In genomic region chr15:84750583-84751092, GRCh38 we compare ENCODE assay signal across 2 cellular contexts.
TF ChIP-seq lines count a peak whose summit lies in the region.

No MANE protein-coding gene starts in this region.

TF ChIP-seq in IMR-90, 13 proteins besides CTCF, POLR2A, EP300 and RAD21:
- TF ChIP-seq ELK1 (IDR thresholded peaks at IDR 0.05; ENCODE audit: borderline replicate concordance, low read depth, low read length) (no peak), NFE2L2 (IDR thresholded peaks at IDR 0.05; ENCODE audit: low read depth, low read length) (no peak), RCOR1 (IDR thresholded peaks at IDR 0.05; ENCODE audit: insufficient replicate concordance, low read length) (no peak), RFX5 (IDR thresholded peaks at IDR 0.05; ENCODE audit: low read depth, low read length) (no peak), BHLHE40 (IDR thresholded peaks at IDR 0.05; ENCODE audit: low read depth, low read length) (no peak), CEBPB (IDR thresholded peaks at IDR 0.05; ENCODE audit: low read depth, low read length) (no peak), MAZ (IDR thresholded peaks at IDR 0.05; ENCODE audit: borderline replicate concordance, low read depth, low read length) (no peak), MXI1 (IDR thresholded peaks at IDR 0.05; ENCODE audit: borderline replicate concordance, low read depth, low read length) (no peak), FOS (IDR thresholded peaks at IDR 0.05; ENCODE audit: low read depth, low read length) (no peak), SMC3 (IDR thresholded peaks at IDR 0.05; ENCODE audit: low read depth, low read length) (no peak)
- TF ChIP-seq, protein P1, sequence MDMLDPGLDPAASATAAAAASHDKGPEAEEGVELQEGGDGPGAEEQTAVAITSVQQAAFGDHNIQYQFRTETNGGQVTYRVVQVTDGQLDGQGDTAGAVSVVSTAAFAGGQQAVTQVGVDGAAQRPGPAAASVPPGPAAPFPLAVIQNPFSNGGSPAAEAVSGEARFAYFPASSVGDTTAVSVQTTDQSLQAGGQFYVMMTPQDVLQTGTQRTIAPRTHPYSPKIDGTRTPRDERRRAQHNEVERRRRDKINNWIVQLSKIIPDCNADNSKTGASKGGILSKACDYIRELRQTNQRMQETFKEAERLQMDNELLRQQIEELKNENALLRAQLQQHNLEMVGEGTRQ (IDR thresholded peaks at IDR 0.05; ENCODE audit: low read depth, low read length) = no peak

TF ChIP-seq in GM12878, 131 proteins besides CTCF, POLR2A, EP300 and RAD21 (continues in another document):
- TF ChIP-seq, protein P2, sequence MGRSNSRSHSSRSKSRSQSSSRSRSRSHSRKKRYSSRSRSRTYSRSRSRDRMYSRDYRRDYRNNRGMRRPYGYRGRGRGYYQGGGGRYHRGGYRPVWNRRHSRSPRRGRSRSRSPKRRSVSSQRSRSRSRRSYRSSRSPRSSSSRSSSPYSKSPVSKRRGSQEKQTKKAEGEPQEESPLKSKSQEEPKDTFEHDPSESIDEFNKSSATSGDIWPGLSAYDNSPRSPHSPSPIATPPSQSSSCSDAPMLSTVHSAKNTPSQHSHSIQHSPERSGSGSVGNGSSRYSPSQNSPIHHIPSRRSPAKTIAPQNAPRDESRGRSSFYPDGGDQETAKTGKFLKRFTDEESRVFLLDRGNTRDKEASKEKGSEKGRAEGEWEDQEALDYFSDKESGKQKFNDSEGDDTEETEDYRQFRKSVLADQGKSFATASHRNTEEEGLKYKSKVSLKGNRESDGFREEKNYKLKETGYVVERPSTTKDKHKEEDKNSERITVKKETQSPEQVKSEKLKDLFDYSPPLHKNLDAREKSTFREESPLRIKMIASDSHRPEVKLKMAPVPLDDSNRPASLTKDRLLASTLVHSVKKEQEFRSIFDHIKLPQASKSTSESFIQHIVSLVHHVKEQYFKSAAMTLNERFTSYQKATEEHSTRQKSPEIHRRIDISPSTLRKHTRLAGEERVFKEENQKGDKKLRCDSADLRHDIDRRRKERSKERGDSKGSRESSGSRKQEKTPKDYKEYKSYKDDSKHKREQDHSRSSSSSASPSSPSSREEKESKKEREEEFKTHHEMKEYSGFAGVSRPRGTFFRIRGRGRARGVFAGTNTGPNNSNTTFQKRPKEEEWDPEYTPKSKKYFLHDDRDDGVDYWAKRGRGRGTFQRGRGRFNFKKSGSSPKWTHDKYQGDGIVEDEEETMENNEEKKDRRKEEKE (IDR thresholded peaks at IDR 0.05) = no peak
- TF ChIP-seq CEBPZ (IDR thresholded peaks at IDR 0.05; ENCODE audit: low read depth, low read length) = no peak; the same call in 1 of the 2 replicates
- TF ChIP-seq WRNIP1 (IDR thresholded peaks at IDR 0.05; ENCODE audit: borderline replicate concordance, low read depth, low read length) = no peak
- TF ChIP-seq PAX8 (IDR thresholded peaks at IDR 0.05) = no peak
- peak; percentile 59; the same call in 1 of the 2 replicates for TF ChIP-seq BMI1 (IDR thresholded peaks at IDR 0.05; ENCODE audit: borderline replicate concordance)
- TF ChIP-seq, protein P3, sequence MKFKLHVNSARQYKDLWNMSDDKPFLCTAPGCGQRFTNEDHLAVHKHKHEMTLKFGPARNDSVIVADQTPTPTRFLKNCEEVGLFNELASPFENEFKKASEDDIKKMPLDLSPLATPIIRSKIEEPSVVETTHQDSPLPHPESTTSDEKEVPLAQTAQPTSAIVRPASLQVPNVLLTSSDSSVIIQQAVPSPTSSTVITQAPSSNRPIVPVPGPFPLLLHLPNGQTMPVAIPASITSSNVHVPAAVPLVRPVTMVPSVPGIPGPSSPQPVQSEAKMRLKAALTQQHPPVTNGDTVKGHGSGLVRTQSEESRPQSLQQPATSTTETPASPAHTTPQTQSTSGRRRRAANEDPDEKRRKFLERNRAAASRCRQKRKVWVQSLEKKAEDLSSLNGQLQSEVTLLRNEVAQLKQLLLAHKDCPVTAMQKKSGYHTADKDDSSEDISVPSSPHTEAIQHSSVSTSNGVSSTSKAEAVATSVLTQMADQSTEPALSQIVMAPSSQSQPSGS (IDR thresholded peaks at IDR 0.05; ENCODE audit: low read length) = no peak
- no peak for TF ChIP-seq EGR1 (IDR thresholded peaks at IDR 0.05; ENCODE audit: borderline replicate concordance in 1 of 2, low read depth in 2 of 2, low read length in 2 of 2)
- no peak for TF ChIP-seq RAD51 (IDR thresholded peaks at IDR 0.05)
- peak; percentile 74; the same call in 1 of the 2 replicates for TF ChIP-seq HDGF (IDR thresholded peaks at IDR 0.05)
- no peak for TF ChIP-seq CHD1 (IDR thresholded peaks at IDR 0.05; ENCODE audit: low read depth, low read length)
- no peak for TF ChIP-seq ZBTB40 (IDR thresholded peaks at IDR 0.05; ENCODE audit: borderline replicate concordance)
- no peak for TF ChIP-seq SUZ12 (IDR thresholded peaks at IDR 0.05; ENCODE audit: unreplicated experiment)
- TF ChIP-seq MEF2B (IDR thresholded peaks at IDR 0.05; ENCODE audit: partially characterized antibody, poor library complexity, severe bottlenecking) = peak; percentile 62
- TF ChIP-seq TCF7 (IDR thresholded peaks at IDR 0.05; ENCODE audit: borderline replicate concordance) = no peak; the same call in 1 of the 2 replicates
- no peak for TF ChIP-seq REST (IDR thresholded peaks at IDR 0.05; ENCODE audit: low read depth, low read length)
- no peak for TF ChIP-seq NRF1 (conservative IDR thresholded peaks at IDR 0.05; ENCODE audit: low read depth, low read length)
- TF ChIP-seq ZSCAN29 (IDR thresholded peaks at IDR 0.05) = no peak
- TF ChIP-seq RCOR1 (conservative IDR thresholded peaks at IDR 0.05; ENCODE audit: low read depth, low read length) = 0 out of 2 replicates have a peak, but pooled peaks have one; percentile 63
- TF ChIP-seq SMARCA5 (IDR thresholded peaks at IDR 0.05) = 0 out of 2 replicates have a peak, but pooled peaks have one; percentile 75
- no peak for TF ChIP-seq HCFC1 (IDR thresholded peaks at IDR 0.05; ENCODE audit: low read length)
- no peak for TF ChIP-seq POU2F2 (IDR thresholded peaks at IDR 0.05; ENCODE audit: borderline replicate concordance, low read depth, low read length)
- TF ChIP-seq TARDBP (IDR thresholded peaks at IDR 0.05; ENCODE audit: borderline replicate concordance) = no peak
- TF ChIP-seq EED (IDR thresholded peaks at IDR 0.05; ENCODE audit: low read depth) = peak; percentile 97
- TF ChIP-seq, protein P4, sequence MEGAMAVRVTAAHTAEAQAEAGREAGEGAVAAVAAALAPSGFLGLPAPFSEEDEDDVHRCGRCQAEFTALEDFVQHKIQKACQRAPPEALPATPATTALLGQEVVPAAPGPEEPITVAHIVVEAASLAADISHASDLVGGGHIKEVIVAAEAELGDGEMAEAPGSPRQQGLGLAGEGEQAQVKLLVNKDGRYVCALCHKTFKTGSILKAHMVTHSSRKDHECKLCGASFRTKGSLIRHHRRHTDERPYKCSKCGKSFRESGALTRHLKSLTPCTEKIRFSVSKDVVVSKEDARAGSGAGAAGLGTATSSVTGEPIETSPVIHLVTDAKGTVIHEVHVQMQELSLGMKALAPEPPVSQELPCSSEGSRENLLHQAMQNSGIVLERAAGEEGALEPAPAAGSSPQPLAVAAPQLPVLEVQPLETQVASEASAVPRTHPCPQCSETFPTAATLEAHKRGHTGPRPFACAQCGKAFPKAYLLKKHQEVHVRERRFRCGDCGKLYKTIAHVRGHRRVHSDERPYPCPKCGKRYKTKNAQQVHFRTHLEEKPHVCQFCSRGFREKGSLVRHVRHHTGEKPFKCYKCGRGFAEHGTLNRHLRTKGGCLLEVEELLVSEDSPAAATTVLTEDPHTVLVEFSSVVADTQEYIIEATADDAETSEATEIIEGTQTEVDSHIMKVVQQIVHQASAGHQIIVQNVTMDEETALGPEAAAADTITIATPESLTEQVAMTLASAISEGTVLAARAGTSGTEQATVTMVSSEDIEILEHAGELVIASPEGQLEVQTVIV (IDR thresholded peaks at IDR 0.05; ENCODE audit: borderline replicate concordance, partially characterized antibody) = no peak
- TF ChIP-seq, protein P5, sequence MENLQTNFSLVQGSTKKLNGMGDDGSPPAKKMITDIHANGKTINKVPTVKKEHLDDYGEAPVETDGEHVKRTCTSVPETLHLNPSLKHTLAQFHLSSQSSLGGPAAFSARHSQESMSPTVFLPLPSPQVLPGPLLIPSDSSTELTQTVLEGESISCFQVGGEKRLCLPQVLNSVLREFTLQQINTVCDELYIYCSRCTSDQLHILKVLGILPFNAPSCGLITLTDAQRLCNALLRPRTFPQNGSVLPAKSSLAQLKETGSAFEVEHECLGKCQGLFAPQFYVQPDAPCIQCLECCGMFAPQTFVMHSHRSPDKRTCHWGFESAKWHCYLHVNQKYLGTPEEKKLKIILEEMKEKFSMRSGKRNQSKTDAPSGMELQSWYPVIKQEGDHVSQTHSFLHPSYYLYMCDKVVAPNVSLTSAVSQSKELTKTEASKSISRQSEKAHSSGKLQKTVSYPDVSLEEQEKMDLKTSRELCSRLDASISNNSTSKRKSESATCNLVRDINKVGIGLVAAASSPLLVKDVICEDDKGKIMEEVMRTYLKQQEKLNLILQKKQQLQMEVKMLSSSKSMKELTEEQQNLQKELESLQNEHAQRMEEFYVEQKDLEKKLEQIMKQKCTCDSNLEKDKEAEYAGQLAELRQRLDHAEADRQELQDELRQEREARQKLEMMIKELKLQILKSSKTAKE (IDR thresholded peaks at IDR 0.05; ENCODE audit: low read depth, poor library complexity, severe bottlenecking) = peak; percentile 58
- TF ChIP-seq BHLHE40 (IDR thresholded peaks at IDR 0.05; ENCODE audit: borderline replicate concordance in 1 of 2, low read depth in 2 of 2, low read length in 1 of 2) = peak; percentile 10 to 47; a peak in 1 of 4 replicates
- peak; percentile 74 for TF ChIP-seq RUNX3 (IDR thresholded peaks at IDR 0.05; ENCODE audit: low read length)
- no peak for TF ChIP-seq KAT2A (conservative IDR thresholded peaks at IDR 0.05; ENCODE audit: control insufficient read depth, low read depth, low read length)
- TF ChIP-seq ZNF622 (IDR thresholded peaks at IDR 0.05) = no peak
